In genomic region chr5:137286025-137286610, GRCh38 we compare ENCODE assay signal across 27 cellular contexts.
"Had no signal": no experiment of that assay in that cellular context is flagged by ENCODE, and none has a peak within 500 bp of the region (broad histone marks: within the 10 kb centered on the region; RNA-seq: fewer than 3 reads in every experiment).

No MANE protein-coding gene starts in this region.

- H3K27ac Mint-ChIP-seq: activated B cell treated with CpG ODN at 0.5 μM for 24 hours; activated naive CD8-positive, alpha-beta T cell; activated T-helper 2 cell treated with anti-CD3 and anti-CD28 coated beads, Interferon-gamma antibody, Interleukin-2, Interleukin-4, amounts not matched to agents 10 μg/mL and 5 μg/mL and 100 μg/mL, durations not matched to agents 14 hours and 24 hours and 36 hours; immature natural killer cell; natural killer cell treated with Interleukin-12 subunit alpha and Interleukin-12 subunit beta and Interleukin-15 and Interleukin-18, amount 100 ng/mL, for 72 hours; stimulated activated memory B cell treated with anti-CD40 and anti-IgM and Interleukin-4, amounts not matched to agents 10 μg/mL and 1 μg/mL and 100 μg/mL, for 72 hours; T-cell; T-helper 2 cell treated with Interferon-gamma antibody and Interleukin-4, amounts not matched to agents 5 μg/mL and 100 μg/mL, for 36 hours had no signal

- H3K9me3 ChIP-seq: adrenal gland, ascending aorta, esophagus muscularis mucosa, neutrophil, stomach, suprapubic skin, tibial nerve, uterus had no signal

- ATAC-seq: activated T-cell treated with anti-CD3 and anti-CD28 coated beads, Interleukin-2, amount 50 U/mL, for 4 hours; natural killer cell treated with Interleukin-12 subunit alpha and Interleukin-12 subunit beta and Interleukin-15 and Interleukin-18, amount 100 ng/mL, for 72 hours; sciatic nerve; stimulated activated memory B cell treated with anti-CD40 and anti-IgM and Interleukin-4, amounts not matched to agents 10 μg/mL and 1 μg/mL and 100 μg/mL, for 72 hours; T-cell had no signal

- H3K4me1 Mint-ChIP-seq: activated B cell treated with CpG ODN at 0.5 μM for 24 hours; immature natural killer cell; stimulated activated memory B cell treated with anti-CD40 and anti-IgM and Interleukin-4, amounts not matched to agents 10 μg/mL and 1 μg/mL and 100 μg/mL, for 72 hours; T-cell had no signal

- H3K4me3 Mint-ChIP-seq: activated B cell treated with CpG ODN at 0.5 μM for 24 hours; activated naive CD8-positive, alpha-beta T cell; activated T-cell treated with anti-CD3 and anti-CD28 coated beads, Interleukin-2, amount 50 U/mL, for 4 hours; immature natural killer cell; natural killer cell treated with Interleukin-12 subunit alpha and Interleukin-12 subunit beta and Interleukin-15 and Interleukin-18, amount 100 ng/mL, for 72 hours; stimulated activated memory B cell treated with anti-CD40 and anti-IgM and Interleukin-4, amounts not matched to agents 10 μg/mL and 1 μg/mL and 100 μg/mL, for 72 hours; T-cell; T-helper 2 cell treated with Interferon-gamma antibody and Interleukin-4, amounts not matched to agents 5 μg/mL and 100 μg/mL, for 36 hours had no signal

- H3K36me3 Mint-ChIP-seq: activated naive CD8-positive, alpha-beta T cell; immature natural killer cell; natural killer cell treated with Interleukin-12 subunit alpha and Interleukin-12 subunit beta and Interleukin-15 and Interleukin-18, amount 100 ng/mL, for 72 hours; stimulated activated memory B cell treated with anti-CD40 and anti-IgM and Interleukin-4, amounts not matched to agents 10 μg/mL and 1 μg/mL and 100 μg/mL, for 72 hours; T-cell had no signal

- H3K9me3 Mint-ChIP-seq: activated B cell treated with CpG ODN at 0.5 μM for 24 hours; activated T-cell treated with anti-CD3 and anti-CD28 coated beads, Interleukin-2, amount 50 U/mL, for 4 hours; activated T-helper 2 cell treated with anti-CD3 and anti-CD28 coated beads, Interferon-gamma antibody, Interleukin-2, Interleukin-4, amounts not matched to agents 10 μg/mL and 5 μg/mL and 100 μg/mL, durations not matched to agents 14 hours and 24 hours and 36 hours; immature natural killer cell; natural killer cell treated with Interleukin-12 subunit alpha and Interleukin-12 subunit beta and Interleukin-15 and Interleukin-18, amount 100 ng/mL, for 72 hours; stimulated activated memory B cell treated with anti-CD40 and anti-IgM and Interleukin-4, amounts not matched to agents 10 μg/mL and 1 μg/mL and 100 μg/mL, for 72 hours; T-cell; T-helper 2 cell treated with Interferon-gamma antibody and Interleukin-4, amounts not matched to agents 5 μg/mL and 100 μg/mL, for 36 hours had no signal

- H3K27ac ChIP-seq: adrenal gland, ascending aorta, coronary artery, esophagus muscularis mucosa, hepatocyte, neutrophil, stomach, suprapubic skin, tibial nerve, uterus had no signal

- DNase-seq: activated B cell treated with CpG ODN at 0.5 μM for 24 hours; activated CD4-positive, alpha-beta T cell treated with anti-CD3 and anti-CD28 coated beads for 4 hours; activated CD4-positive, alpha-beta T cell treated with anti-CD3 and anti-CD28 coated beads, Interleukin-2, amount 50 U/mL, for 48 hours; activated CD8-positive, alpha-beta memory T cell treated with anti-CD3 and anti-CD28 coated beads, Interleukin-2, amount 50 U/mL, for 48 hours; activated naive CD4-positive, alpha-beta T cell; activated T-cell treated with anti-CD3 and anti-CD28 coated beads, Interleukin-2, amount 50 U/mL, for 4 hours; adrenal gland; immature natural killer cell; midbrain; stimulated activated CD4-positive, alpha-beta T cell treated with anti-CD3 and anti-CD28 coated beads, Interleukin-15, amount 100 ng/mL, for 24 hours; stomach; T-cell; uterus had no signal

- H3K4me1 ChIP-seq: ascending aorta, suprapubic skin, tibial nerve, uterus had no signal

- H3K27me3 Mint-ChIP-seq: activated naive CD8-positive, alpha-beta T cell; stimulated activated memory B cell treated with anti-CD40 and anti-IgM and Interleukin-4, amounts not matched to agents 10 μg/mL and 1 μg/mL and 100 μg/mL, for 72 hours had no signal

- H3K27me3 ChIP-seq: adrenal gland, ascending aorta, esophagus muscularis mucosa, hepatocyte, neutrophil, stomach, tibial nerve, uterus had no signal

- H3K4me3 ChIP-seq: adrenal gland, ascending aorta, coronary artery, esophagus muscularis mucosa, hepatocyte, smooth muscle cell, stomach, suprapubic skin, tibial nerve, uterus had no signal
